ENCODE assay signal across 21 cellular contexts in genomic region chr22:34702279-34702678, GRCh38.
"Had no signal": no experiment of that assay in that cellular context is flagged by ENCODE, and none has a peak within 500 bp of the region (broad histone marks: within the 10 kb centered on the region; RNA-seq: fewer than 3 reads in every experiment).

No MANE protein-coding gene starts in this region.

- H3K36me3 ChIP-seq: breast epithelium, Peyer's patch, SJSA1 had no signal

- DNase-seq: activated CD4-positive, alpha-beta T cell treated with anti-CD3 and anti-CD28 coated beads for 4 hours; activated CD4-positive, alpha-beta T cell treated with anti-CD3 and anti-CD28 coated beads, Interleukin-2, amount 50 U/mL, for 48 hours; activated CD8-positive, alpha-beta memory T cell treated with anti-CD3 and anti-CD28 coated beads, Interleukin-2, amount 10 ng/mL, durations not matched to agents 7 days and 5 days; activated effector memory CD4-positive, alpha-beta T cell treated with Interleukin-2 at 50 U/mL for 16 hours; activated naive CD4-positive, alpha-beta T cell; activated T-cell treated with anti-CD3 and anti-CD28 coated beads, Interleukin-2, amount 50 U/mL, for 24 hours; aorta; caudate nucleus; Karpas-422; NCI-H1048; NCI-H146; NCI-H1930; NCI-H446; NCI-H82; NK-92 treated with Interleukin-12 subunit alpha and Interleukin-12 subunit beta, amount 100 ng/mL, for 24 hours; Peyer's patch; Right ventricle myocardium superior had no signal

- H3K4me3 ChIP-seq: breast epithelium, K562, Peyer's patch, SJSA1 had no signal

- H3K27me3 ChIP-seq: Peyer's patch, SJSA1 had no signal

- H3K27ac ChIP-seq: breast epithelium, Peyer's patch, RWPE1, SJSA1 had no signal

- H3K4me1 ChIP-seq: breast epithelium, Peyer's patch, SJSA1 had no signal

- H3K9me3 ChIP-seq: breast epithelium, Peyer's patch, SJSA1 had no signal

- FAIRE-seq: K562 had no signal
